In the genomic region with DNA sequence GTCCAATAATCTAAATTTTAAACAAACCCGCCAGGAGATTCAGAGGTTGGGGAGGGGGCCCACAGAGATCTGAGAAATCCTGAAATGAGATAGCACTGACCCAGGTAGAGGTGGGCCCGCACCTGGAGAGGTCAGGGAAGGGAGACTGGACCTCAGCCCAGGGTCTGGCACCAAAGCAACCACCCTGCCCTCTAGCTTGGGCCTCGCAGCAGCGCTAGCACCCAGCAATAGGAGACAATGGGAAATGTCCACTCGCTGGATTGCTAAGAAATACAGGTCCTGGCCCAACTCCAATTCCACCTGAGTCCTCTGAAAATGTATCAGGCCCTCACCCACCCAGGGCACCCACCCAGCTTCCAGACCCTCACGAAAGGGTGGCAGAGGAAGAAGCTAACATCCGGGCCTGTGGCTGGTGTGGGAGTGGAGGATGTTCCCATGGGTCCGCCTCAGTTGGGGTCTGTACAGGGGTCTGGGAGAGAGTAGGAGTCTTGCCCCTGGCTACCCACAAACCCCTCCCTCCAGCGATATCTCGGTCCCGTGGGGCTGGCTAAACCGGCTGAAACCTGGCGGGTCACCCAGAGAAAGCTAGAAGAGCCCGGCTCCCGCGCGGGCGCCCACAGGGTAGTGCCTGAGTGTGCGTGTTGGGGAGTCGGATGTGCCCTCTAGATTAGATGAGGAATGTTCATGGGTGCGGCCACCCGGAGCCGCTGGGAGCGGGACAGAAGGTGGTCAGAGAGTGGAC, we compare ENCODE assay signal across 10 cellular contexts. TPM values are rescaled to one million over a fixed set of nuclear protein-coding genes. Genes with fewer than 3 reads are reported as not detected.
DNase-seq lines count a peak whose midpoint lies in the region; TF ChIP-seq lines count a peak whose summit lies in the region.
"Had no signal": no experiment of that assay in that cellular context is flagged by ENCODE, and none has a peak within 500 bp of the region (broad histone marks: within the 10 kb centered on the region; RNA-seq: fewer than 3 reads in every experiment).

No MANE protein-coding gene starts in this region.

- no peak overlapping the region for H3K27ac Mint-ChIP-seq in activated CD4-positive, alpha-beta memory T cell treated with anti-CD3 and anti-CD28 coated beads, Interleukin-2, amount 10 ng/mL, durations not matched to agents 7 days and 5 days

- H4K20me1 ChIP-seq in hepatocyte (ENCODE audit: insufficient read depth, poor library complexity, severe bottlenecking) = no peaks in the 10 kb centered on the region

- no peaks in the 10 kb centered on the region for H3K9me3 Mint-ChIP-seq in activated CD4-positive, alpha-beta memory T cell treated with anti-CD3 and anti-CD28 coated beads, Interleukin-2, amount 10 ng/mL, durations not matched to agents 7 days and 5 days

- POLR2A ChIA-PET in activated CD4-positive, alpha-beta memory T cell treated with anti-CD3 and anti-CD28 coated beads, Interleukin-2, amount 10 ng/mL, durations not matched to agents 7 days and 5 days (lab: Charles Lee) = no interaction called here

- H3K36me3 ChIP-seq in hepatocyte (replicated peaks; ENCODE audit: insufficient read depth, low read depth) (no peaks in the 10 kb centered on the region), prostate gland (no peaks in the 10 kb centered on the region)

- no peaks in the 10 kb centered on the region for H3K9me3 ChIP-seq in hepatocyte (ENCODE audit: low read depth)
- H3K9me3 ChIP-seq in prostate gland = no peaks in the 10 kb centered on the region

- H3K4me1 ChIP-seq in hepatocyte (ENCODE audit: insufficient read depth) (peaks cover 8% of the 10 kb centered on the region), prostate gland (replicated peaks) (no peaks in the 10 kb centered on the region)

- H3K4me3 ChIP-seq in hepatocyte (peak overlapping the region; percentile 60), prostate gland (peak overlapping the region; percentile 50 to 53)

- CTCF ChIA-PET in activated CD4-positive, alpha-beta memory T cell treated with anti-CD3 and anti-CD28 coated beads, Interleukin-2, amount 10 ng/mL, durations not matched to agents 7 days and 5 days (lab: Charles Lee) = no interaction called here

- DNase-seq in COLO668 (lab: John Stamatoyannopoulos, UW; ENCODE audit: unreplicated experiment) (peak; percentile 33), hepatocyte (ENCODE audit: low spot score) (peak; percentile 67), prostate gland (ENCODE audit: low spot score) (no peak), HuH-7.5 (ENCODE audit: low spot score) (no peak), Kasumi-1 (lab: John Stamatoyannopoulos, UW) (no peak), NCI-H510A (lab: John Stamatoyannopoulos, UW) (no peak), NCI-H1417 (lab: John Stamatoyannopoulos, UW) (no peak)
- no peak for DNase-seq in activated CD4-positive, alpha-beta memory T cell treated with anti-CD3 and anti-CD28 coated beads, Interleukin-2, amount 10 ng/mL, durations not matched to agents 7 days and 5 days
- DNase-seq: GF-D8; stimulated activated CD4-positive, alpha-beta T cell treated with anti-CD3 and anti-CD28 coated beads, Interleukin-2, amount 100 ng/mL, for 24 hours had no signal

- no peak for TF ChIP-seq POLR2A in prostate gland (IDR thresholded peaks at IDR 0.05)

- peaks cover 26% of the 10 kb centered on the region for H3K4me1 Mint-ChIP-seq in activated CD4-positive, alpha-beta memory T cell treated with anti-CD3 and anti-CD28 coated beads, Interleukin-2, amount 10 ng/mL, durations not matched to agents 7 days and 5 days

- peaks cover 32% of the 10 kb centered on the region for H3K79me2 ChIP-seq in hepatocyte

- no peaks in the 10 kb centered on the region for H3K9me2 ChIP-seq in hepatocyte (replicated peaks; ENCODE audit: insufficient read depth)

- WGBS in hepatocyte (ENCODE audit: low lambda C conversion rate, missing lambda C conversion rate) = 60% methylated on average over 24 of the region's 24 CpGs
- WGBS in prostate gland = 64% methylated on average over 24 of the region's 24 CpGs

- no peaks in the 10 kb centered on the region for H3K36me3 Mint-ChIP-seq in activated CD4-positive, alpha-beta memory T cell treated with anti-CD3 and anti-CD28 coated beads, Interleukin-2, amount 10 ng/mL, durations not matched to agents 7 days and 5 days (ENCODE audit: low read depth)

- peak overlapping the region; percentile 60 for H3K4me3 Mint-ChIP-seq in activated CD4-positive, alpha-beta memory T cell treated with anti-CD3 and anti-CD28 coated beads, Interleukin-2, amount 10 ng/mL, durations not matched to agents 7 days and 5 days

- intact Hi-C loops in prostate gland (cut with DNase I) = loop anchor here (5.0 kb wide), 1 partner anchor 36 kb away; a partner anchor contains a TSS

- H3K27me3 ChIP-seq in hepatocyte (peaks cover 3% of the 10 kb centered on the region), prostate gland (replicated peaks; ENCODE audit: insufficient read depth) (no peaks in the 10 kb centered on the region)

- peak overlapping the region; percentile 97 for H3K4me2 ChIP-seq in hepatocyte

- H3K27me3 Mint-ChIP-seq in activated CD4-positive, alpha-beta memory T cell treated with anti-CD3 and anti-CD28 coated beads, Interleukin-2, amount 10 ng/mL, durations not matched to agents 7 days and 5 days = peaks cover 36% of the 10 kb centered on the region

- peak overlapping the region; percentile 89 for H2AFZ ChIP-seq in hepatocyte

- H3K27ac ChIP-seq in hepatocyte (peak overlapping the region; percentile 82), prostate gland (no peak overlapping the region)

- TF ChIP-seq CTCF in hepatocyte (IDR thresholded peaks at IDR 0.05; ENCODE audit: poor library complexity) (no peak), prostate gland (IDR thresholded peaks at IDR 0.05) (no peak)

RNA-seq across cellular contexts. Expression of a gene that starts 1.1 kb away (rescaled TPM):
- total RNA-seq in activated CD4-positive, alpha-beta memory T cell treated with anti-CD3 and anti-CD28 coated beads, Interleukin-2, amount 10 ng/mL, durations not matched to agents 7 days and 5 days = under 1 TPM in 1 of 2 experiments, not detected in 1; 0.18 TPM
- 42.3 and 49.5 TPM in 2 replicates for total RNA-seq in hepatocyte
- polyA plus RNA-seq in hepatocyte = 31.0 and 38.7 TPM in 2 replicates
- total RNA-seq in prostate gland = 10 to 100 TPM; 28.6 to 52.5 TPM

RNA-seq across cellular contexts. Expression of a gene that starts 38.3 kb away (rescaled TPM):
- total RNA-seq in activated CD4-positive, alpha-beta memory T cell treated with anti-CD3 and anti-CD28 coated beads, Interleukin-2, amount 10 ng/mL, durations not matched to agents 7 days and 5 days = 10 to 100 TPM; 32.8 to 32.9 TPM
- total RNA-seq in hepatocyte (92.6 and 105 TPM in 2 replicates), prostate gland (10 to 100 TPM; 62.3 to 81.4 TPM)
- polyA plus RNA-seq in hepatocyte = 102 and 104 TPM in 2 replicates

Comparison
In these comparisons a context has a peak if more than half of its experiments do, and no peak if none do; other contexts are left out.
1. DNase-seq: peak in COLO668 (single experiment) and hepatocyte (single experiment); none in activated CD4-positive, alpha-beta memory T cell treated with anti-CD3 and anti-CD28 coated beads, Interleukin-2, amount 10 ng/mL, durations not matched to agents 7 days and 5 days (single experiment), prostate gland (single experiment), HuH-7.5 (single experiment), Kasumi-1 (0 of 2), NCI-H510A (single experiment) and NCI-H1417 (0 of 3).
2. RNA of a gene that starts 1.1 kb away (total RNA-seq): 28.6 to 52.5 TPM in prostate gland and 42.3 to 49.5 TPM in hepatocyte; 0.18 TPM in activated CD4-positive, alpha-beta memory T cell treated with anti-CD3 and anti-CD28 coated beads, Interleukin-2, amount 10 ng/mL, durations not matched to agents 7 days and 5 days; every median in the first group is over 10 times any median in the second.